8 cellular contexts compared by ENCODE assay signal in genomic region chr22:22942511-22943329, GRCh38. TPM values are rescaled to one million over a fixed set of nuclear protein-coding genes. Genes with fewer than 3 reads are reported as not detected.
A peak's percentile ranks its signal among the peaks of the same experiment; 100 is the strongest.
DNase-seq lines count a peak whose midpoint lies in the region; ATAC-seq and TF ChIP-seq lines count a peak whose summit lies in the region.

No MANE protein-coding gene starts in this region.

- TF ChIP-seq CTCF in GM20000 (IDR thresholded peaks at IDR 0.05; ENCODE audit: extremely low read depth, missing control alignments) (peak; percentile 45), epithelial cell of proximal tubule (conservative IDR thresholded peaks at IDR 0.05; ENCODE audit: low read depth, low read length) (peak; percentile 90)

- no peaks in the 10 kb centered on the region for H3K36me3 Mint-ChIP-seq in natural killer cell treated with Interleukin-12 subunit alpha and Interleukin-12 subunit beta and Interleukin-15 and Interleukin-18, amount 100 ng/mL, for 72 hours

- no peaks in the 10 kb centered on the region for H3K9me3 Mint-ChIP-seq in natural killer cell treated with Interleukin-12 subunit alpha and Interleukin-12 subunit beta and Interleukin-15 and Interleukin-18, amount 100 ng/mL, for 72 hours

- H3K4me3 ChIP-seq in epithelial cell of proximal tubule (ENCODE audit: low read depth, low read length), result no peak overlapping the region

- no peak overlapping the region for H3K27ac Mint-ChIP-seq in natural killer cell treated with Interleukin-12 subunit alpha and Interleukin-12 subunit beta and Interleukin-15 and Interleukin-18, amount 100 ng/mL, for 72 hours

- peaks cover 4 to 6% of the 10 kb centered on the region in 2 donors for H3K4me1 Mint-ChIP-seq in natural killer cell treated with Interleukin-12 subunit alpha and Interleukin-12 subunit beta and Interleukin-15 and Interleukin-18, amount 100 ng/mL, for 72 hours (ENCODE audit: low read depth in 2 of 2)

- DNase-seq in AG08395 (ENCODE audit: low spot score), result peak; percentile 58
- DNase-seq in GM20000 (ENCODE audit: low spot score), result peak; percentile 46
- peak; percentile 81 for DNase-seq in NCI-H82 (lab: John Stamatoyannopoulos, UW)
- peak; percentile 86 for DNase-seq in activated CD8-positive, alpha-beta memory T cell treated with anti-CD3 and anti-CD28 coated beads for 24 hours
- DNase-seq in epithelial cell of proximal tubule (ENCODE audit: low read depth), result no peak
- DNase-seq in natural killer cell treated with Interleukin-12 subunit alpha and Interleukin-12 subunit beta and Interleukin-15 and Interleukin-18, amount 100 ng/mL, for 72 hours (ENCODE audit: low spot score), result peak; percentile 82
- peak; percentile 63 for DNase-seq in stimulated activated naive CD4-positive, alpha-beta T cell treated with Interleukin-2 at 50 U/mL for 16 hours (lab: John Stamatoyannopoulos, UW)
- no peak for DNase-seq in hippocampal formation (lab: John Stamatoyannopoulos, UW)

- no peak overlapping the region for H3K4me3 Mint-ChIP-seq in natural killer cell treated with Interleukin-12 subunit alpha and Interleukin-12 subunit beta and Interleukin-15 and Interleukin-18, amount 100 ng/mL, for 72 hours

- H3K27me3 Mint-ChIP-seq in natural killer cell treated with Interleukin-12 subunit alpha and Interleukin-12 subunit beta and Interleukin-15 and Interleukin-18, amount 100 ng/mL, for 72 hours, result peaks cover 0 to 3% of the 10 kb centered on the region in 2 donors

- ATAC-seq in natural killer cell treated with Interleukin-12 subunit alpha and Interleukin-12 subunit beta and Interleukin-15 and Interleukin-18, amount 100 ng/mL, for 72 hours, result peak; percentile 68 to 74

RNA-seq across cellular contexts. Expression of gene IGLL5, which starts 55.1 kb away (rescaled TPM):
- total RNA-seq in epithelial cell of proximal tubule, result not detected in 2 replicates
- 1 to 10 TPM in 1 of 2 donors, not detected in 1; 5.4 TPM for total RNA-seq in natural killer cell treated with Interleukin-12 subunit alpha and Interleukin-12 subunit beta and Interleukin-15 and Interleukin-18, amount 100 ng/mL, for 72 hours

Comparison
In these comparisons a context has a peak if more than half of its experiments do, and no peak if none do; other contexts are left out.
1. DNase-seq: peak in AG08395 (single experiment), GM20000 (single experiment), NCI-H82 (single experiment), activated CD8-positive, alpha-beta memory T cell treated with anti-CD3 and anti-CD28 coated beads for 24 hours (single experiment), natural killer cell treated with Interleukin-12 subunit alpha and Interleukin-12 subunit beta and Interleukin-15 and Interleukin-18, amount 100 ng/mL, for 72 hours (single experiment) and stimulated activated naive CD4-positive, alpha-beta T cell treated with Interleukin-2 at 50 U/mL for 16 hours (single experiment); none in epithelial cell of proximal tubule (single experiment) and hippocampal formation (0 of 2).